ENCODE assay signal across 35 cellular contexts in the genomic region with DNA sequence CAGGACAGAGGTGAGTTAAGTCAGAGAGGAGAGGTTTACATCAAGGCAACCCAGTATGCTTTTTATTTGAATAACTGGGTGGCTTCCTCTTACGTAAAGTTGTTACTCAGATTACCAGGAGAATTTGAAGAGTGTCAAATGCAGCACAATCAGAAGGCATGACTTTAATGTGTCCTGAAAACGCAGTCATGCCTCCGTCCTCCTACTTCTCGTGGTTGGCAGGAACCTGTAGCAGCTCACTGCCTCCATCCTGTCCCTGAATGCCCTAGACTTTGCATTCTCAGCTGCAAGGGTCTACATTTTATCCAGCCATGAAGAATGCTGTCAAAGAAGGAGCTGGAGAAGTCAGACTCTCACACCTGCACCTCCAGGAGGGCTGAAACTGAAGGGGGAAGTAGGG.
"Had no signal": no experiment of that assay in that cellular context is flagged by ENCODE, and none has a peak within 500 bp of the region (broad histone marks: within the 10 kb centered on the region; RNA-seq: fewer than 3 reads in every experiment).

No MANE protein-coding gene starts in this region.

- ATAC-seq: activated CD8-positive, alpha-beta T cell treated with anti-CD3 and anti-CD28 coated beads for 36 hours; activated naive CD4-positive, alpha-beta T cell treated with anti-CD3 and anti-CD28 coated beads, Interleukin-2, amount 50 U/mL, for 72 hours; activated T-cell treated with anti-CD3 and anti-CD28 coated beads, Interleukin-2, amount 50 U/mL, for 4 hours; activated T-cell treated with anti-CD3 and anti-CD28 coated beads, Interleukin-2, amount 50 U/mL, for 72 hours; activated T-helper 17 cell treated with anti-CD3 and anti-CD28 coated beads, Interleukin-2, amount 50 U/mL, for 72 hours; body of pancreas had no signal

- H3K4me3 Mint-ChIP-seq: activated B cell treated with CpG ODN at 0.5 μM for 24 hours; activated CD4-positive, alpha-beta memory T cell treated with anti-CD3 and anti-CD28 coated beads for 36 hours; activated CD4-positive, alpha-beta T cell treated with anti-CD3 and anti-CD28 coated beads, Interleukin-2, amount 10 ng/mL, durations not matched to agents 24 days and 14 days; activated CD8-positive, alpha-beta T cell treated with anti-CD3 and anti-CD28 coated beads for 36 hours; activated naive CD4-positive, alpha-beta T cell treated with anti-CD3 and anti-CD28 coated beads for 36 hours; activated naive CD8-positive, alpha-beta T cell treated with anti-CD3 and anti-CD28 coated beads for 36 hours; activated T-cell treated with anti-CD3 and anti-CD28 coated beads, Interleukin-2, amount 50 U/mL, for 4 hours; activated T-cell treated with anti-CD3 and anti-CD28 coated beads, Interleukin-2, amount 50 U/mL, for 72 hours; activated T-helper 1 cell treated with anti-CD3 and anti-CD28 coated beads, Interleukin-12 subunit alpha, Interleukin-12 subunit beta, Interleukin-2, Interleukin-4 antibody, amounts not matched to agents 30 ng/mL and 10 ng/mL and 1 ng/mL, durations not matched to agents 14 hours and 24 hours and 36 hours; activated T-helper 17 cell treated with anti-CD3 and anti-CD28 coated beads, Interleukin-2, amount 50 U/mL, for 72 hours; T-helper 1 cell treated with Interleukin-12 subunit alpha and Interleukin-12 subunit beta and Interleukin-4 antibody, amounts not matched to agents 30 μg/mL and 1 μg/mL, for 36 hours; T-helper 2 cell treated with Interferon-gamma antibody and Interleukin-4, amounts not matched to agents 5 μg/mL and 100 μg/mL, for 36 hours had no signal

- H3K36me3 ChIP-seq: adrenal gland, brain microvascular endothelial cell, breast epithelium had no signal

- H3K4me1 ChIP-seq: adrenal gland, body of pancreas, breast epithelium had no signal

- H3K4me1 Mint-ChIP-seq: activated B cell treated with CpG ODN at 0.5 μM for 24 hours; activated CD4-positive, alpha-beta T cell treated with anti-CD3 and anti-CD28 coated beads, Interleukin-2, amount 10 ng/mL, durations not matched to agents 24 days and 14 days; activated T-helper 17 cell treated with anti-CD3 and anti-CD28 coated beads, Interleukin-2, amount 50 U/mL, for 72 hours had no signal

- H3K27ac Mint-ChIP-seq: activated B cell treated with CpG ODN at 0.5 μM for 24 hours; activated CD4-positive, alpha-beta memory T cell treated with anti-CD3 and anti-CD28 coated beads for 36 hours; activated CD4-positive, alpha-beta T cell treated with anti-CD3 and anti-CD28 coated beads, Interleukin-2, amount 10 ng/mL, durations not matched to agents 24 days and 14 days; activated CD8-positive, alpha-beta T cell treated with anti-CD3 and anti-CD28 coated beads for 36 hours; activated naive CD4-positive, alpha-beta T cell treated with anti-CD3 and anti-CD28 coated beads for 36 hours; activated naive CD4-positive, alpha-beta T cell treated with anti-CD3 and anti-CD28 coated beads, Interleukin-2, amount 50 U/mL, for 72 hours; activated naive CD8-positive, alpha-beta T cell treated with anti-CD3 and anti-CD28 coated beads for 36 hours; activated T-cell treated with anti-CD3 and anti-CD28 coated beads, Interleukin-2, amount 50 U/mL, for 72 hours; activated T-helper 1 cell treated with anti-CD3 and anti-CD28 coated beads, Interleukin-12 subunit alpha, Interleukin-12 subunit beta, Interleukin-2, Interleukin-4 antibody, amounts not matched to agents 30 ng/mL and 10 ng/mL and 1 ng/mL, durations not matched to agents 14 hours and 24 hours and 36 hours; activated T-helper 17 cell treated with anti-CD3 and anti-CD28 coated beads, Interleukin-2, amount 50 U/mL, for 72 hours; T-helper 1 cell treated with Interleukin-12 subunit alpha and Interleukin-12 subunit beta and Interleukin-4 antibody, amounts not matched to agents 30 μg/mL and 1 μg/mL, for 36 hours; T-helper 2 cell treated with Interferon-gamma antibody and Interleukin-4, amounts not matched to agents 5 μg/mL and 100 μg/mL, for 36 hours had no signal

- H3K4me3 ChIP-seq: adrenal gland, body of pancreas, breast epithelium had no signal

- H3K27ac ChIP-seq: adrenal gland, body of pancreas, brain microvascular endothelial cell, breast epithelium, VCaP had no signal

- H3K36me3 Mint-ChIP-seq: activated CD4-positive, alpha-beta memory T cell treated with anti-CD3 and anti-CD28 coated beads for 36 hours had no signal

- H3K9me3 Mint-ChIP-seq: activated CD4-positive, alpha-beta memory T cell treated with anti-CD3 and anti-CD28 coated beads for 36 hours; activated CD4-positive, alpha-beta T cell treated with anti-CD3 and anti-CD28 coated beads, Interleukin-2, amount 10 ng/mL, durations not matched to agents 24 days and 14 days; activated naive CD4-positive, alpha-beta T cell treated with anti-CD3 and anti-CD28 coated beads, Interleukin-2, amount 50 U/mL, for 72 hours; activated naive CD8-positive, alpha-beta T cell treated with anti-CD3 and anti-CD28 coated beads for 36 hours; activated T-cell treated with anti-CD3 and anti-CD28 coated beads, Interleukin-2, amount 50 U/mL, for 4 hours; activated T-helper 1 cell treated with anti-CD3 and anti-CD28 coated beads, Interleukin-12 subunit alpha, Interleukin-12 subunit beta, Interleukin-2, Interleukin-4 antibody, amounts not matched to agents 30 ng/mL and 10 ng/mL and 1 ng/mL, durations not matched to agents 14 hours and 24 hours and 36 hours; T-helper 1 cell treated with Interleukin-12 subunit alpha and Interleukin-12 subunit beta and Interleukin-4 antibody, amounts not matched to agents 30 μg/mL and 1 μg/mL, for 36 hours had no signal

- DNase-seq: activated B cell treated with CpG ODN at 0.5 μM for 24 hours; activated CD4-positive, alpha-beta memory T cell treated with anti-CD3 and anti-CD28 coated beads for 36 hours; activated CD4-positive, alpha-beta T cell treated with anti-CD3 and anti-CD28 coated beads for 4 hours; activated CD4-positive, alpha-beta T cell treated with anti-CD3 and anti-CD28 coated beads, Interleukin-2, amount 10 ng/mL, durations not matched to agents 24 days and 14 days; activated CD4-positive, alpha-beta T cell treated with anti-CD3 and anti-CD28 coated beads, Interleukin-2, amount 50 U/mL, for 1 hour; activated CD4-positive, alpha-beta T cell treated with anti-CD3 and anti-CD28 coated beads, Interleukin-2, amount 50 U/mL, for 4 hours; activated CD4-positive, CD25-positive, alpha-beta regulatory T cell treated with anti-CD3 and anti-CD28 coated beads, Interleukin-2, amount 50 U/mL, for 72 hours; activated CD8-positive, alpha-beta memory T cell treated with anti-CD3 and anti-CD28 coated beads, Interleukin-2, amount 50 U/mL, for 4 hours; activated CD8-positive, alpha-beta T cell treated with anti-CD3 and anti-CD28 coated beads for 36 hours; activated effector memory CD4-positive, alpha-beta T cell treated with anti-CD3 and anti-CD28 coated beads, Interleukin-2, amount 50 U/mL, for 16 hours; activated gamma-delta T cell treated with Interleukin-2 at 50 U/mL for 16 hours; activated naive CD4-positive, alpha-beta T cell; activated naive CD4-positive, alpha-beta T cell treated with anti-CD3 and anti-CD28 coated beads for 36 hours; activated naive CD4-positive, alpha-beta T cell treated with anti-CD3 and anti-CD28 coated beads, Interleukin-2, amount 50 U/mL, for 16 hours; activated naive CD8-positive, alpha-beta T cell treated with anti-CD3 and anti-CD28 coated beads for 36 hours; activated T-cell treated with anti-CD3 and anti-CD28 coated beads for 4 hours; activated T-cell treated with anti-CD3 and anti-CD28 coated beads, Interleukin-2, amount 50 U/mL, for 1 hour; activated T-cell treated with anti-CD3 and anti-CD28 coated beads, Interleukin-2, amount 50 U/mL, for 4 hours; activated T-cell treated with anti-CD3 and anti-CD28 coated beads, Interleukin-2, amount 50 U/mL, for 72 hours; amniotic stem cell; aorta; body of pancreas; brain microvascular endothelial cell; central memory CD4-positive, alpha-beta T cell; T-helper 1 cell; T-helper 2 cell; T-helper 9 cell had no signal

- H3K9me3 ChIP-seq: adrenal gland, body of pancreas, breast epithelium had no signal

- H3K27me3 ChIP-seq: adrenal gland, body of pancreas, brain microvascular endothelial cell, breast epithelium had no signal
